Comparison of ENCODE assay signal across 8 cellular contexts in the genomic region with DNA sequence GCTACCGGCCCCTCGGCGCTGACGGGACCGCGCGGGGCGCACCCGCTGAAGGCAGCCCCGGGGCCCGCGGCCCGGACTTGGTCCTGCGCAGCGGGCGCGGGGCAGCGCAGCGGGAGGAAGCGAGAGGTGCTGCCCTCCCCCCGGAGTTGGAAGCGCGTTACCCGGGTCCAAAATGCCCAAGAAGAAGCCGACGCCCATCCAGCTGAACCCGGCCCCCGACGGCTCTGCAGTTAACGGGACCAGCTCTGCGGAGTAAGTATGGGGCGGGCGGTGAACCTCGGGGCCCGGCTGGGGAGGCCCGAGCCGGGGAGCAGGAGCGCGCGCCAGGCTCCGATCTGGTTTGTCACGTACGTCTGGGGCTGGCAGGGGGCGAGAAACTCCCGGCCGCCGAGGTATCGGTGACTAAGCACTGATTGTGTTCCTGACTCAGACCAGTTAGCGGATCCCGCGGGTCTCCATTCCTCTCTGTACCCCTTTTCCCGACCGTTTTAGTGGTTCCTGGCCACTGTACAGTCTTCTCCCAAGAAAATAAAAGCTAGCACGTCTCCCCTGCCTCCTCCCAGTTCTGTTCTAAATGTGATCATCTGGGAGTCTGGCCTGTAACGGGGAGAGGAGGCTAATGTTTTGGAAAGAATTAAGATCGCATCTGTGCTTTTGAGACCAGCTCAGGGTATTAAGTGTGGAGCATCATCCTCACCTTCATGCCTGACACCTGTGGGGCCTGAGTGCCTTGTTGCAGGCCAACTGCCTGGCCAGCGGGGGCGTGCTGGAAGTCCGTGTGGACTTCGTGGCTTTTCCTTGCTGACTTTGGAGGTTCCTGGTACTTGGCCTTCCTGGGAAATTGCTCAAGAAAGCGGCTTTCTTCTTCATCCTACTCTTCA. TPM values are rescaled to one million over a fixed set of nuclear protein-coding genes. Genes with fewer than 3 reads are reported as not detected.
DNase-seq lines count a peak whose midpoint lies in the region; ATAC-seq, FAIRE-seq and TF ChIP-seq lines count a peak whose summit lies in the region.

No MANE protein-coding gene starts in this region.

- H3K4me2 ChIP-seq in HepG2 (ENCODE audit: low read depth, low read length) = peak overlapping the region; percentile 94

- H3K36me3 ChIP-seq in MG63 (peaks cover 33% of the 10 kb centered on the region), colonic mucosa (no peaks in the 10 kb centered on the region), HepG2 (replicated peaks in 1 of 2; ENCODE audit: control insufficient read depth in 1 of 2, insufficient read depth in 2 of 2, low read length in 2 of 2) (peaks cover 2 to 10% of the 10 kb centered on the region in 2 experiments; a peak in 3 of 5 replicates)

- peaks cover 4% of the 10 kb centered on the region for H3K4me1 ChIP-seq in colonic mucosa
- H3K4me1 ChIP-seq in HepG2 (ENCODE audit: insufficient read depth, low read length) = peaks cover 50% of the 10 kb centered on the region

- ATAC-seq in GM21723 (IDR thresholded peaks at IDR 0.05; ENCODE audit: unreplicated experiment) (peak; percentile 23), HepG2 (peak; percentile 74), GM21526 (IDR thresholded peaks at IDR 0.05; ENCODE audit: low FRiP score, unreplicated experiment) (no peak)

- H3K9me3 Mint-ChIP-seq in activated CD4-positive, alpha-beta T cell treated with anti-CD3 and anti-CD28 coated beads, Interleukin-2, amount 10 ng/mL, durations not matched to agents 24 days and 14 days = no peaks in the 10 kb centered on the region

- WGBS in HepG2 (ENCODE audit: low lambda C conversion rate) = 1% methylated on average over 30 of the region's 61 CpGs

- CTCF ChIA-PET in HepG2 (lab: Yijun Ruan, JAX; ENCODE audit: low intra/inter-chr PET ratio, low total read pairs) = interaction anchor here (3.0 kb wide), 1 partner anchor 111 kb away, joined by 17 read pairs; the partner anchor contains the start of gene SNAPC5

- H3K4me3 ChIP-seq in MG63 (peak overlapping the region; percentile 67), colonic mucosa (peak overlapping the region; percentile 76), HepG2 (replicated peaks in 1 of 3; ENCODE audit: insufficient read depth in 1 of 3, low read depth in 2 of 3, low read length in 3 of 3) (peak overlapping the region; percentile 86 to 94 (median 93))

- DNase-seq in DMS53 (lab: John Stamatoyannopoulos, UW) (peak; percentile 73), MG63 (peak; percentile 85), colonic mucosa (peak; percentile 61), HepG2 (ENCODE audit: low spot score) (peak; percentile 29)
- peak; percentile 87 for DNase-seq in activated CD4-positive, alpha-beta T cell treated with anti-CD3 and anti-CD28 coated beads, Interleukin-2, amount 10 ng/mL, durations not matched to agents 24 days and 14 days
- DNase-seq in stimulated activated CD4-positive, alpha-beta T cell treated with anti-CD3 and anti-CD28 coated beads, Interleukin-4, amount 100 ng/mL, for 1 hour = peak; percentile 84

- H3K27ac ChIP-seq in colonic mucosa = peak overlapping the region; percentile 92
- H3K27ac ChIP-seq in HepG2 (ENCODE audit: extremely low read length, insufficient read depth, low read length) = peak overlapping the region; percentile 52

- no peak for TF ChIP-seq POLR2A in HepG2 (IDR thresholded peaks at IDR 0.05; ENCODE audit: insufficient read depth in 1 of 2, low read depth in 2 of 2, low read length in 2 of 2)

- peak; percentile 20 for TF ChIP-seq CTCF in colonic mucosa (IDR thresholded peaks at IDR 0.05)
- peak; percentile 68 for TF ChIP-seq CTCF in HepG2 (CRISPR knock-in tag; IDR thresholded peaks at IDR 0.05)

- no peaks in the 10 kb centered on the region for H3K27me3 Mint-ChIP-seq in activated CD4-positive, alpha-beta T cell treated with anti-CD3 and anti-CD28 coated beads, Interleukin-2, amount 10 ng/mL, durations not matched to agents 24 days and 14 days

- in situ Hi-C loops in HepG2 (cut with HindIII; ENCODE audit: extremely low pct_ligation_motif_present, low pct_unique_long_range_greater_than_20kb) = loop anchor here (25.0 kb wide), 1 partner anchor 100 kb away; the partner anchor contains the start of gene SNAPC5

- peak overlapping the region; percentile 98 for H3K4me3 Mint-ChIP-seq in activated CD4-positive, alpha-beta T cell treated with anti-CD3 and anti-CD28 coated beads, Interleukin-2, amount 10 ng/mL, durations not matched to agents 24 days and 14 days

- no peak overlapping the region for H2AFZ ChIP-seq in HepG2 (ENCODE audit: low read length)

- H3K9ac ChIP-seq in colonic mucosa (ENCODE audit: low read depth in 2 of 2, low read length in 2 of 2) (peak overlapping the region; percentile 60 to 77), HepG2 (ENCODE audit: insufficient read depth, low read depth, low read length) (peak overlapping the region; percentile 86)

- peaks cover 48% of the 10 kb centered on the region for H3K4me1 Mint-ChIP-seq in activated CD4-positive, alpha-beta T cell treated with anti-CD3 and anti-CD28 coated beads, Interleukin-2, amount 10 ng/mL, durations not matched to agents 24 days and 14 days

- POLR2A ChIA-PET in HepG2 (lab: Yijun Ruan, JAX) = interaction anchor here (0.6 to 4.9 kb wide), 10 partner anchors 15 to 776 kb away, joined by 3 to 38 read pairs (median 5); partner anchors contain the start of genes INTS14, RPL4, SNAPC5 and TIPIN

- H3K9me3 ChIP-seq in MG63 = no peaks in the 10 kb centered on the region
- no peaks in the 10 kb centered on the region for H3K9me3 ChIP-seq in colonic mucosa
- H3K9me3 ChIP-seq in HepG2 (ENCODE audit: low read length) = no peaks in the 10 kb centered on the region

- H3K27me3 ChIP-seq in MG63 = no peaks in the 10 kb centered on the region
- H3K27me3 ChIP-seq in colonic mucosa = no peaks in the 10 kb centered on the region
- no peaks in the 10 kb centered on the region; a peak in 1 of 5 replicates for H3K27me3 ChIP-seq in HepG2 (ENCODE audit: control insufficient read depth in 1 of 2, insufficient read depth in 2 of 2, low read length in 2 of 2)

- TSS peak; percentile 55 for BruUV-seq in HepG2 (replicated peaks; lab: Mats Ljungman, UMichigan)

- H3K27ac Mint-ChIP-seq in activated CD4-positive, alpha-beta T cell treated with anti-CD3 and anti-CD28 coated beads, Interleukin-2, amount 10 ng/mL, durations not matched to agents 24 days and 14 days = peak overlapping the region; percentile 93

- TF ChIP-seq EP300 in HepG2 (IDR thresholded peaks at IDR 0.05; ENCODE audit: low read depth in 2 of 2, low read length in 2 of 2) (no peak), HepG2 (CRISPR knock-in tag; IDR thresholded peaks at IDR 0.05; ENCODE audit: borderline replicate concordance) (no peak)

- no peak for TF ChIP-seq RAD21 in HepG2 (CRISPR knock-in tag; IDR thresholded peaks at IDR 0.05)

- peaks cover 26% of the 10 kb centered on the region for H3K36me3 Mint-ChIP-seq in activated CD4-positive, alpha-beta T cell treated with anti-CD3 and anti-CD28 coated beads, Interleukin-2, amount 10 ng/mL, durations not matched to agents 24 days and 14 days (ENCODE audit: low read depth)

- H3K79me2 ChIP-seq in HepG2 (ENCODE audit: insufficient read depth, low read length) = peaks cover 53% of the 10 kb centered on the region

- peaks cover 14% of the 10 kb centered on the region for H4K20me1 ChIP-seq in HepG2 (ENCODE audit: insufficient read depth, low read length)

- peak; percentile 56 for FAIRE-seq in HepG2 (lab: Jason Lieb, UNC)

- intact Hi-C loops in activated CD4-positive, alpha-beta T cell treated with anti-CD3 and anti-CD28 coated beads, Interleukin-2, amount 10 ng/mL, durations not matched to agents 24 days and 14 days (cut with micrococcal nuclease) = loop anchor here (2.0 kb wide), 3 partner anchors 13 to 117 kb away; partner anchors contain the start of genes RPL4 and ZWILCH
- intact Hi-C loops in colonic mucosa (cut with DNase I) = loop anchor here (2.0 kb wide), 1 partner anchor 111 kb away; no protein-coding TSS in a partner anchor
- intact Hi-C loops in HepG2 (cut with micrococcal nuclease; ENCODE audit: unreplicated experiment) = loop anchor here (2.0 to 10.0 kb wide), 2 partner anchors 31 to 93 kb away; partner anchors contain the start of genes DIS3L and TIPIN

RNA-seq across cellular contexts. Expression of gene MAP2K1, which starts 0.7 kb away (rescaled TPM):
- 14.4 and 20.0 TPM in 2 replicates for total RNA-seq in MG63 (2014; rRNA removed; shearing (Covaris generic); ENCODE audit: low replicate concordance)
- 98.9 and 106 TPM in 2 replicates for total RNA-seq in activated CD4-positive, alpha-beta T cell treated with anti-CD3 and anti-CD28 coated beads, Interleukin-2, amount 10 ng/mL, durations not matched to agents 24 days and 14 days
- total RNA-seq in colonic mucosa = 10 to 100 TPM; 50.0 to 53.2 TPM
- total RNA-seq in HepG2 (2016; rRNA removed; fragmentation: Illumina TruSeq; extraction: Trizol) = 24.1 and 29.5 TPM in 2 replicates
- 6.0 and 7.6 TPM in 2 replicates for total RNA-seq in HepG2 (2016; cell fraction: cytosol; rRNA removed; fragmentation: Illumina TruSeq; extraction: Trizol; ENCODE audit: low read depth)
- total RNA-seq in HepG2 (2016; cell fraction: insoluble cytoplasmic fraction; rRNA removed; fragmentation: Illumina TruSeq; extraction: Trizol) = 24.7 TPM in 2 replicates
- 10.8 and 12.5 TPM in 2 replicates for total RNA-seq in HepG2 (2016; cell fraction: membrane; rRNA removed; fragmentation: Illumina TruSeq; extraction: Trizol)
- 17.5 and 19.9 TPM in 2 replicates for total RNA-seq in HepG2 (2016; cell fraction: nucleus; rRNA removed; fragmentation: Illumina TruSeq; extraction: Trizol)
- 38.7 and 49.2 TPM in 2 replicates for polyA plus RNA-seq in HepG2 (2011; rRNA removed)
- 26.4 and 36.9 TPM in 2 replicates for polyA plus RNA-seq in HepG2 (2011; cell fraction: cytosol; rRNA removed)
- 10.8 and 11.7 TPM in 2 replicates for polyA plus RNA-seq in HepG2 (2011; cell fraction: nucleus; rRNA removed)
- 51.8 and 52.1 TPM in 2 replicates for polyA plus RNA-seq in HepG2 (2012)
- 2.0 and 2.9 TPM in 2 replicates for polyA plus RNA-seq in HepG2 (2016; cell fraction: cytosol; fragmentation: Illumina TruSeq; extraction: Trizol; ENCODE audit: low read depth)
- 38.8 and 38.9 TPM in 2 replicates for polyA plus RNA-seq in HepG2 (2016; cell fraction: insoluble cytoplasmic fraction; fragmentation: Illumina TruSeq; extraction: Trizol; ENCODE audit: low read depth)
- 7.0 and 8.7 TPM in 2 replicates for polyA plus RNA-seq in HepG2 (2016; cell fraction: membrane; fragmentation: Illumina TruSeq; extraction: Trizol; ENCODE audit: low read depth)
- 34.4 and 35.4 TPM in 2 replicates for polyA plus RNA-seq in HepG2 (2016; cell fraction: nucleus; fragmentation: Illumina TruSeq; extraction: Trizol; ENCODE audit: insufficient read depth, low read depth)
- 29.5 and 34.7 TPM in 2 replicates for polyA minus RNA-seq in HepG2 (2011; rRNA and poly(A)+ RNA removed; ENCODE audit: low replicate concordance)
- 14.6 and 16.6 TPM in 2 replicates for polyA minus RNA-seq in HepG2 (2011; cell fraction: cytosol; rRNA and poly(A)+ RNA removed)
- 11.5 and 12.9 TPM in 2 replicates for polyA minus RNA-seq in HepG2 (2011; cell fraction: nucleus; rRNA and poly(A)+ RNA removed)

RNA-seq across cellular contexts. Expression of gene TIPIN, which starts 30.9 kb away (rescaled TPM):
- total RNA-seq in MG63 (2014; rRNA removed; shearing (Covaris generic); ENCODE audit: low replicate concordance) = 37.9 and 66.5 TPM in 2 replicates
- total RNA-seq in activated CD4-positive, alpha-beta T cell treated with anti-CD3 and anti-CD28 coated beads, Interleukin-2, amount 10 ng/mL, durations not matched to agents 24 days and 14 days = 56.2 and 60.0 TPM in 2 replicates
- total RNA-seq in colonic mucosa (10 to 100 TPM in 1 of 2 donors, 1 to 10 TPM in 1; 2.9 to 10.6 TPM), HepG2 (2016; rRNA removed; fragmentation: Illumina TruSeq; extraction: Trizol) (28.6 and 37.9 TPM in 2 replicates)
- 5.3 and 5.4 TPM in 2 replicates for total RNA-seq in HepG2 (2016; cell fraction: cytosol; rRNA removed; fragmentation: Illumina TruSeq; extraction: Trizol; ENCODE audit: low read depth)
- 26.8 and 38.3 TPM in 2 replicates for total RNA-seq in HepG2 (2016; cell fraction: insoluble cytoplasmic fraction; rRNA removed; fragmentation: Illumina TruSeq; extraction: Trizol)
- 5.5 and 7.9 TPM in 2 replicates for total RNA-seq in HepG2 (2016; cell fraction: membrane; rRNA removed; fragmentation: Illumina TruSeq; extraction: Trizol)
- total RNA-seq in HepG2 (2016; cell fraction: nucleus; rRNA removed; fragmentation: Illumina TruSeq; extraction: Trizol) = 10.5 and 12.5 TPM in 2 replicates
- 2.3 and 2.7 TPM in 2 replicates for polyA plus RNA-seq in HepG2 (2011; rRNA removed)
- polyA plus RNA-seq in HepG2 (2011; cell fraction: cytosol; rRNA removed) = 1.4 and 2.1 TPM in 2 replicates
- polyA plus RNA-seq in HepG2 (2011; cell fraction: nucleus; rRNA removed) = 1.2 and 1.3 TPM in 2 replicates
- polyA plus RNA-seq in HepG2 (2012) = 5.3 and 9.6 TPM in 2 replicates
- polyA plus RNA-seq in HepG2 (2016; cell fraction: cytosol; fragmentation: Illumina TruSeq; extraction: Trizol; ENCODE audit: low read depth) = 2.3 and 3.4 TPM in 2 replicates
- polyA plus RNA-seq in HepG2 (2016; cell fraction: insoluble cytoplasmic fraction; fragmentation: Illumina TruSeq; extraction: Trizol; ENCODE audit: low read depth) = 34.8 and 37.9 TPM in 2 replicates
- polyA plus RNA-seq in HepG2 (2016; cell fraction: membrane; fragmentation: Illumina TruSeq; extraction: Trizol; ENCODE audit: low read depth) = 3.6 and 4.5 TPM in 2 replicates
- polyA plus RNA-seq in HepG2 (2016; cell fraction: nucleus; fragmentation: Illumina TruSeq; extraction: Trizol; ENCODE audit: insufficient read depth, low read depth) = 12.9 and 15.4 TPM in 2 replicates
- polyA minus RNA-seq in HepG2 (2011; rRNA and poly(A)+ RNA removed; ENCODE audit: low replicate concordance) = 0.54 and 5.3 TPM in 2 replicates
- polyA minus RNA-seq in HepG2 (2011; cell fraction: cytosol; rRNA and poly(A)+ RNA removed) = 2.4 and 2.8 TPM in 2 replicates
- 4.2 and 7.0 TPM in 2 replicates for polyA minus RNA-seq in HepG2 (2011; cell fraction: nucleus; rRNA and poly(A)+ RNA removed)

Comparison
In these comparisons a context has a peak if more than half of its experiments do, and no peak if none do; other contexts are left out.
1. DNase-seq: peak in every context shown above with its lines; median percentile 87 in activated CD4-positive, alpha-beta T cell treated with anti-CD3 and anti-CD28 coated beads, Interleukin-2, amount 10 ng/mL, durations not matched to agents 24 days and 14 days; 85 in MG63; 84 in stimulated activated CD4-positive, alpha-beta T cell treated with anti-CD3 and anti-CD28 coated beads, Interleukin-4, amount 100 ng/mL, for 1 hour; 73 in DMS53; 61 in colonic mucosa; 29 in HepG2.